In the genomic region with DNA sequence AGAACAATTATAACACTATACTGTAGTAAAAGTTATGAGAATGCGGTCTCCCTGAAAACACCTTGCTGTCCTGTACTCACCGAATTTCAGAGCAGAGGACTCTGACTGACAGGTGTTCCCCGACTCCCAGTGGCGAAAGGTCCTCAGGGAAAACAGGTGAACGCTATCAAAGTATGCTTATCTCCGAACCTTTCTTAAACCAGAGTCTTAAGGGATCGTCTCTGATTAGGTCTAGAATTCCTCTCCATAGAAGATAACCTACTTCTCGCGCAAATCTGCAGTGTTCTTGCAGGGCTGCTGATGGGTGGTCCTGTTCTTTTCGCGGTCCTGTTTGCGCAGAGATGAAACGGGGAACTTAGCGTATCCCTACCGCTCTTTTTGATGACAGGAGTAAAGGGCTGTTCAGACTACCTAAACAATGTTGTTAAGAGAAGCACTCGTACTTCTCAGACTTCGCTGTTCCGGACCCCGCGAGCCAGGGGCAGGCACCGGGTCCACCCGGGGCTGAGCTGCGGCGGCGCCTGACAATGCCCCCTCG, we compare ENCODE assay signal across 8 cellular contexts. TPM values are rescaled to one million over a fixed set of nuclear protein-coding genes. Genes with fewer than 3 reads are reported as not detected.
DNase-seq lines count a peak whose midpoint lies in the region; ATAC-seq and TF ChIP-seq lines count a peak whose summit lies in the region.

No MANE protein-coding gene starts in this region.

- peak; percentile 10 for ATAC-seq in activated naive CD8-positive, alpha-beta T cell treated with anti-CD3 and anti-CD28 coated beads, Interleukin-2, amount 50 U/mL, for 24 hours

- H3K27ac ChIP-seq in HEK293 (ENCODE audit: extremely low read depth, low read depth, low read length) (peak overlapping the region; percentile 97), MM.1S (ENCODE audit: low read length) (no peak overlapping the region), iPS-18a (ENCODE audit: low read length) (no peak overlapping the region), spleen (peak overlapping the region; percentile 95 to 98 (median 96))

- POLR2A ChIA-PET in HEK293 (lab: Yijun Ruan, JAX) = no interaction called here

- no peak for TF ChIP-seq POLR2A in spleen (IDR thresholded peaks at IDR 0.05)

- no peaks in the 10 kb centered on the region for H3K36me3 Mint-ChIP-seq in activated naive CD8-positive, alpha-beta T cell treated with anti-CD3 and anti-CD28 coated beads, Interleukin-2, amount 50 U/mL, for 24 hours (ENCODE audit: low read depth)

- H4K20me1 ChIP-seq in MM.1S (ENCODE audit: insufficient read depth, low read length) = peaks cover 6% of the 10 kb centered on the region; the same call in 1 of the 2 replicates

- 1% methylated on average over 24 to 26 of the region's 26 CpGs for WGBS in spleen, 5 donors

- no peaks in the 10 kb centered on the region for H3K9me3 Mint-ChIP-seq in activated naive CD8-positive, alpha-beta T cell treated with anti-CD3 and anti-CD28 coated beads, Interleukin-2, amount 50 U/mL, for 24 hours

- peaks cover 45% of the 10 kb centered on the region for H3K4me1 Mint-ChIP-seq in activated naive CD8-positive, alpha-beta T cell treated with anti-CD3 and anti-CD28 coated beads, Interleukin-2, amount 50 U/mL, for 24 hours

- peaks cover 35% of the 10 kb centered on the region for H3K79me2 ChIP-seq in MM.1S (ENCODE audit: low read length)

- H3K9me3 ChIP-seq in HEK293 (ENCODE audit: control insufficient read depth, insufficient read depth, low read depth, low read length) (no peaks in the 10 kb centered on the region), MM.1S (replicated peaks; ENCODE audit: insufficient read depth, low read length) (no peaks in the 10 kb centered on the region), iPS-18a (ENCODE audit: control insufficient read depth, low read depth, low read length) (no peaks in the 10 kb centered on the region), spleen (no peaks in the 10 kb centered on the region)

- no peaks in the 10 kb centered on the region for H3K9me2 ChIP-seq in MM.1S (replicated peaks; ENCODE audit: insufficient read depth, low read length)

- intact Hi-C loops in spleen (cut with DNase I; ENCODE audit: low total_unique reads) = no loop called here

- peak overlapping the region; percentile 88 for H3K4me3 Mint-ChIP-seq in activated naive CD8-positive, alpha-beta T cell treated with anti-CD3 and anti-CD28 coated beads, Interleukin-2, amount 50 U/mL, for 24 hours

- H3K27me3 ChIP-seq in MM.1S (replicated peaks; ENCODE audit: insufficient read depth, low read length) = no peaks in the 10 kb centered on the region
- H3K27me3 ChIP-seq in iPS-18a (ENCODE audit: control insufficient read depth, insufficient read depth, low read length) = peaks cover 28% of the 10 kb centered on the region
- H3K27me3 ChIP-seq in spleen (replicated peaks in 1 of 7) = peaks cover 0 to 29% (median 0%) of the 10 kb centered on the region in 7 donors

- H3K36me3 ChIP-seq in HEK293 (ENCODE audit: control insufficient read depth in 2 of 2, insufficient read depth in 1 of 2, low read length in 2 of 2) (no peaks in the 10 kb centered on the region), MM.1S (replicated peaks; ENCODE audit: insufficient read depth, low read length) (no peaks in the 10 kb centered on the region), iPS-18a (ENCODE audit: control insufficient read depth, low read depth, low read length) (no peaks in the 10 kb centered on the region), spleen (no peaks in the 10 kb centered on the region)

- peak overlapping the region; percentile 84 for H2AFZ ChIP-seq in MM.1S (ENCODE audit: low read length)

- peak overlapping the region; percentile 93 for H3K27ac Mint-ChIP-seq in activated naive CD8-positive, alpha-beta T cell treated with anti-CD3 and anti-CD28 coated beads, Interleukin-2, amount 50 U/mL, for 24 hours

- H3K4me3 ChIP-seq in HEK293 (ENCODE audit: low read depth, low read length) (peak overlapping the region; percentile 76), MM.1S (ENCODE audit: low read length) (peak overlapping the region; percentile 62), iPS-18a (ENCODE audit: low read length) (peak overlapping the region; percentile 71), spleen (peak overlapping the region; percentile 56 to 92 (median 70))

- peaks cover 7% of the 10 kb centered on the region; the same call in 1 of the 2 replicates for H3F3A ChIP-seq in MM.1S (ENCODE audit: insufficient read depth, low read length)

- peaks cover 22% of the 10 kb centered on the region for H3K4me1 ChIP-seq in HEK293 (ENCODE audit: control insufficient read depth, insufficient read depth, low read length)
- peaks cover 16% of the 10 kb centered on the region for H3K4me1 ChIP-seq in MM.1S (ENCODE audit: low read length)
- peaks cover 20% of the 10 kb centered on the region for H3K4me1 ChIP-seq in iPS-18a (ENCODE audit: control insufficient read depth, low read depth, low read length)
- H3K4me1 ChIP-seq in spleen = peaks cover 18 to 66% (median 39%) of the 10 kb centered on the region in 6 donors

- DNase-seq in activated T-cell treated with anti-CD3 and anti-CD28 coated beads for 4 hours = peak; percentile 17
- DNase-seq in activated T-cell treated with anti-CD3 and anti-CD28 coated beads, Interleukin-2, amount 50 U/mL, for 48 hours = no peak
- DNase-seq in MM.1S = peak; percentile 39
- peak; percentile 41 for DNase-seq in activated naive CD8-positive, alpha-beta T cell treated with anti-CD3 and anti-CD28 coated beads, Interleukin-2, amount 50 U/mL, for 24 hours
- no peak for DNase-seq in spleen
- DNase-seq in NCI-H2196 treated with DMSO at 0.1 percent for 48 hours (lab: John Stamatoyannopoulos, UW; ENCODE audit: unreplicated experiment) = no peak

- H3K4me2 ChIP-seq in MM.1S (ENCODE audit: low read depth, low read length) = peak overlapping the region; percentile 88

- CTCF ChIA-PET in HEK293 (lab: Yijun Ruan, JAX) = no interaction called here

- H3K9ac ChIP-seq in MM.1S (ENCODE audit: low read length) (peak overlapping the region; percentile 68; the same call in 1 of the 2 replicates), iPS-18a (ENCODE audit: low read length) (peak overlapping the region; percentile 79)

- H3K27me3 Mint-ChIP-seq in activated naive CD8-positive, alpha-beta T cell treated with anti-CD3 and anti-CD28 coated beads, Interleukin-2, amount 50 U/mL, for 24 hours = no peaks in the 10 kb centered on the region

- TF ChIP-seq CTCF in HEK293 (tag by site-specific recombination; IDR thresholded peaks at IDR 0.05) = no peak
- no peak for TF ChIP-seq CTCF in MM.1S (IDR thresholded peaks at IDR 0.05; ENCODE audit: low read length)
- no peak for TF ChIP-seq CTCF in spleen (IDR thresholded peaks at IDR 0.05 in 8 of 11, conservative IDR thresholded peaks at IDR 0.05 in 3 of 11)

TF ChIP-seq in HEK293, 187 proteins besides CTCF, POLR2A, EP300 and RAD21 (continues in another document):
- TF ChIP-seq PRDM1 (tag by site-specific recombination; IDR thresholded peaks at IDR 0.05) (peak; percentile 76; the same call in 1 of the 2 replicates), PATZ1 (tag by site-specific recombination; IDR thresholded peaks at IDR 0.05) (no peak), KLF9 (tag by site-specific recombination; IDR thresholded peaks at IDR 0.05; ENCODE audit: low read depth) (no peak), ZNF350 (tag by site-specific recombination; IDR thresholded peaks at IDR 0.05) (no peak), ZBTB8A (tag by site-specific recombination; IDR thresholded peaks at IDR 0.05) (peak; percentile 79), ZNF335 (tag by site-specific recombination; conservative IDR thresholded peaks at IDR 0.05) (peak; percentile 73), ZNF660 (tag by site-specific recombination; IDR thresholded peaks at IDR 0.05) (0 out of 2 replicates have a peak, but pooled peaks have one; percentile 8), MZF1 (tag by site-specific recombination; IDR thresholded peaks at IDR 0.05; ENCODE audit: borderline replicate concordance) (no peak), ZBTB20 (tag by site-specific recombination; IDR thresholded peaks at IDR 0.05) (peak; percentile 94), ZNF561 (tag by site-specific recombination; IDR thresholded peaks at IDR 0.05; ENCODE audit: borderline replicate concordance) (0 out of 2 replicates have a peak, but pooled peaks have one; percentile 18), ZNF544 (tag by site-specific recombination; IDR thresholded peaks at IDR 0.05) (no peak), GLI4 (tag by site-specific recombination; IDR thresholded peaks at IDR 0.05) (no peak), ZBTB17 (tag by site-specific recombination; IDR thresholded peaks at IDR 0.05) (peak; percentile 63), ZBTB48 (tag by site-specific recombination; IDR thresholded peaks at IDR 0.05) (peak; percentile 69), ZNF302 (tag by site-specific recombination; IDR thresholded peaks at IDR 0.05; ENCODE audit: low read depth) (no peak), ZSCAN16 (tag by site-specific recombination; IDR thresholded peaks at IDR 0.05) (no peak), ZNF677 (tag by site-specific recombination; IDR thresholded peaks at IDR 0.05) (peak; percentile 96), ZNF654 (tag by site-specific recombination; IDR thresholded peaks at IDR 0.05; ENCODE audit: low read depth) (no peak), GLIS2 (tag by site-specific recombination; IDR thresholded peaks at IDR 0.05) (peak; percentile 33; the same call in 1 of the 2 replicates), ZNF292 (tag by site-specific recombination; IDR thresholded peaks at IDR 0.05; ENCODE audit: borderline replicate concordance, low read depth) (no peak)
- TF ChIP-seq, protein P1, sequence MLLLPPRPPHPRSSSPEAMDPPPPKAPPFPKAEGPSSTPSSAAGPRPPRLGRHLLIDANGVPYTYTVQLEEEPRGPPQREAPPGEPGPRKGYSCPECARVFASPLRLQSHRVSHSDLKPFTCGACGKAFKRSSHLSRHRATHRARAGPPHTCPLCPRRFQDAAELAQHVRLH (tag by site-specific recombination; IDR thresholded peaks at IDR 0.05) = no peak

RNA-seq across cellular contexts. Expression of gene ZMYND11, which starts 1.0 kb away (rescaled TPM):
- total RNA-seq in spleen = 10 to 100 TPM; 47.2 to 65.3 (median 52.3) TPM
- 10 to 100 TPM; 20.3 to 31.1 (median 23.5) TPM for polyA plus RNA-seq in spleen

Comparison
In these comparisons a context has a peak if more than half of its experiments do, and no peak if none do; other contexts are left out.
1. DNase-seq: peak in activated T-cell treated with anti-CD3 and anti-CD28 coated beads for 4 hours (single experiment), MM.1S (single experiment) and activated naive CD8-positive, alpha-beta T cell treated with anti-CD3 and anti-CD28 coated beads, Interleukin-2, amount 50 U/mL, for 24 hours (single experiment); none in activated T-cell treated with anti-CD3 and anti-CD28 coated beads, Interleukin-2, amount 50 U/mL, for 48 hours (0 of 2), spleen (single experiment) and NCI-H2196 treated with DMSO at 0.1 percent for 48 hours (single experiment).
2. H3K27ac ChIP-seq: peak in HEK293 (single experiment) and spleen (8 of 8); none in MM.1S (single experiment) and iPS-18a (single experiment).
3. Peak in every context shown above with its lines, with median percentiles within 50 percentile points of each other: H3K4me3 ChIP-seq.